ENCODE assay signal across 1 cellular context in genomic region chr3:157088506-157089454, GRCh38.
TF ChIP-seq lines count a peak whose summit lies in the region.

No MANE protein-coding gene starts in this region.

TF ChIP-seq in HepG2, 621 proteins besides CTCF, POLR2A, EP300 and RAD21 (continued from another document and continues in another):
- TF ChIP-seq TFE3 (CRISPR knock-in tag; IDR thresholded peaks at IDR 0.05) (peak; percentile 80), NFKB2 (CRISPR knock-in tag; IDR thresholded peaks at IDR 0.05; ENCODE audit: borderline replicate concordance) (peak; percentile 86), ZNF275 (CRISPR knock-in tag; IDR thresholded peaks at IDR 0.05; ENCODE audit: borderline replicate concordance) (peak; percentile 83; the same call in 1 of the 2 replicates), SNAPC2 (CRISPR knock-in tag; IDR thresholded peaks at IDR 0.05) (peak; percentile 78; the same call in 1 of the 2 replicates), E2F1 (CRISPR knock-in tag; IDR thresholded peaks at IDR 0.05) (peak; percentile 83), UBTF (CRISPR knock-in tag; IDR thresholded peaks at IDR 0.05) (peak; percentile 92), ZBTB3 (CRISPR knock-in tag; IDR thresholded peaks at IDR 0.05; ENCODE audit: borderline replicate concordance, low read depth) (no peak), ZSCAN29 (CRISPR knock-in tag; conservative IDR thresholded peaks at IDR 0.05) (0 out of 2 replicates have a peak, but pooled peaks have one; percentile 69), MYPOP (CRISPR knock-in tag; IDR thresholded peaks at IDR 0.05) (peak; percentile 89; the same call in 1 of the 2 replicates), ZNF253 (CRISPR knock-in tag; IDR thresholded peaks at IDR 0.05; ENCODE audit: borderline replicate concordance) (peak; percentile 74; the same call in 1 of the 2 replicates), TFAP4 (IDR thresholded peaks at IDR 0.05; ENCODE audit: borderline replicate concordance, low read depth) (peak; percentile 61), BATF2 (CRISPR knock-in tag; IDR thresholded peaks at IDR 0.05) (peak; percentile 92), NCOR1 (IDR thresholded peaks at IDR 0.05; ENCODE audit: borderline replicate concordance, low read length) (peak; percentile 40; the same call in 1 of the 2 replicates), SALL2 (CRISPR knock-in tag; IDR thresholded peaks at IDR 0.05) (peak; percentile 91; the same call in 1 of the 2 replicates), SIN3A (IDR thresholded peaks at IDR 0.05; ENCODE audit: borderline replicate concordance, low read depth, low read length) (0 out of 2 replicates have a peak, but pooled peaks have one; percentile 47), MLXIP (CRISPR knock-in tag; IDR thresholded peaks at IDR 0.05; ENCODE audit: borderline replicate concordance) (no peak; the same call in 1 of the 2 replicates), ZNF740 (CRISPR knock-in tag; IDR thresholded peaks at IDR 0.05) (peak; percentile 41; the same call in 1 of the 2 replicates), SALL1 (CRISPR knock-in tag; IDR thresholded peaks at IDR 0.05) (peak; percentile 90), AGO1 (IDR thresholded peaks at IDR 0.05; ENCODE audit: low read depth, low read length, poor library complexity, severe bottlenecking) (peak; percentile 65), SP2 (CRISPR knock-in tag; IDR thresholded peaks at IDR 0.05) (peak; percentile 62), TCF7 (IDR thresholded peaks at IDR 0.05; ENCODE audit: low read depth) (no peak), KAT8 (CRISPR knock-in tag; IDR thresholded peaks at IDR 0.05) (peak; percentile 72), ASH2L (IDR thresholded peaks at IDR 0.05; ENCODE audit: insufficient read length, low read depth, low read length) (peak; percentile 87), ZNF432 (CRISPR knock-in tag; IDR thresholded peaks at IDR 0.05; ENCODE audit: borderline replicate concordance) (no peak), HCFC1 (IDR thresholded peaks at IDR 0.05; ENCODE audit: low read depth, low read length) (no peak), MAX (IDR thresholded peaks at IDR 0.05) (peak; percentile 92), ZNF18 (CRISPR knock-in tag; IDR thresholded peaks at IDR 0.05; ENCODE audit: insufficient replicate concordance) (peak; percentile 80), ZBTB2 (CRISPR knock-in tag; IDR thresholded peaks at IDR 0.05; ENCODE audit: low read depth) (0 out of 2 replicates have a peak, but pooled peaks have one; percentile 47), ZNF576 (CRISPR knock-in tag; IDR thresholded peaks at IDR 0.05) (peak; percentile 74; the same call in 1 of the 2 replicates), ZSCAN25 (CRISPR knock-in tag; IDR thresholded peaks at IDR 0.05) (peak; percentile 70; the same call in 1 of the 2 replicates), ZNF616 (CRISPR knock-in tag; IDR thresholded peaks at IDR 0.05; ENCODE audit: low read depth) (peak; percentile 84; the same call in 1 of the 2 replicates), ZNF614 (CRISPR knock-in tag; IDR thresholded peaks at IDR 0.05; ENCODE audit: borderline replicate concordance) (peak; percentile 72; the same call in 1 of the 2 replicates), REXO4 (CRISPR knock-in tag; IDR thresholded peaks at IDR 0.05; ENCODE audit: borderline replicate concordance) (no peak), ZSCAN9 (CRISPR knock-in tag; IDR thresholded peaks at IDR 0.05; ENCODE audit: borderline replicate concordance) (peak; percentile 59; the same call in 1 of the 2 replicates), RARA (CRISPR knock-in tag; IDR thresholded peaks at IDR 0.05) (no peak; the same call in 1 of the 2 replicates), ZNF281 (CRISPR knock-in tag; IDR thresholded peaks at IDR 0.05; ENCODE audit: borderline replicate concordance) (peak; percentile 63; the same call in 1 of the 2 replicates), SP4 (CRISPR knock-in tag; IDR thresholded peaks at IDR 0.05) (peak; percentile 71)
